Comparison of ENCODE assay signal across 8 cellular contexts in genomic region chr7:18356195-18356645, GRCh38.
DNase-seq lines count a peak whose midpoint lies in the region; ATAC-seq and TF ChIP-seq lines count a peak whose summit lies in the region.

No MANE protein-coding gene starts in this region.

- no peak overlapping the region for H4K91ac ChIP-seq in mesenchymal stem cell (ENCODE audit: low read length)

- H2BK15ac ChIP-seq in mesenchymal stem cell (ENCODE audit: low read depth, poor library complexity, severe bottlenecking) = no peak overlapping the region

- H3K18ac ChIP-seq in mesenchymal stem cell (ENCODE audit: low read depth in 1 of 2, low read length in 2 of 2) = peak overlapping the region in 1 of 2 experiments; percentile 48

- H2BK5ac ChIP-seq in mesenchymal stem cell (ENCODE audit: low read depth, low read length, poor library complexity, severe bottlenecking) = no peak overlapping the region

- no peak overlapping the region for H4K8ac ChIP-seq in mesenchymal stem cell (ENCODE audit: low read length)

- WGBS in mesenchymal stem cell = 0% methylated on average over 2 of the region's 4 CpGs

- H3K4ac ChIP-seq in mesenchymal stem cell (ENCODE audit: low read depth in 1 of 2, low read length in 2 of 2) = no peak overlapping the region

- ATAC-seq in HG03520 (IDR thresholded peaks at IDR 0.05; ENCODE audit: unreplicated experiment) = peak; percentile 43

- TF ChIP-seq CTCF in dorsolateral prefrontal cortex (IDR thresholded peaks at IDR 0.05 in 54 of 56, conservative IDR thresholded peaks at IDR 0.05 in 2 of 56; ENCODE audit: low read depth in 1 of 56, partially characterized antibody in 56 of 56) = peak; percentile 64 to 91 (median 82)

- no peaks in the 10 kb centered on the region for H3K79me1 ChIP-seq in mesenchymal stem cell (replicated peaks; ENCODE audit: low read length, poor library complexity, severe bottlenecking)

- intact Hi-C loops in dorsolateral prefrontal cortex (cut with DNase I) = loop anchor here in 1 of 2 donors (10.0 kb wide), 1 partner anchor 139 kb away; the partner anchor contains the start of gene HDAC9

- H2AFZ ChIP-seq in mesenchymal stem cell (ENCODE audit: low read depth, low read length) = no peak overlapping the region

- no peaks in the 10 kb centered on the region for H3K36me3 ChIP-seq in mesenchymal stem cell (ENCODE audit: control insufficient read depth in 1 of 2, insufficient read depth in 2 of 2, low read depth in 1 of 2, low read length in 2 of 2)

- H2AK5ac ChIP-seq in mesenchymal stem cell (ENCODE audit: low read length, severe bottlenecking) = no peak overlapping the region

- peak overlapping the region in 43 of 59 donors; percentile 1 to 51 (median 28) for H3K4me3 ChIP-seq in dorsolateral prefrontal cortex
- H3K4me3 ChIP-seq in mesenchymal stem cell (ENCODE audit: insufficient read depth in 1 of 2, low read depth in 1 of 2, low read length in 2 of 2) = no peak overlapping the region

- H3K27ac ChIP-seq in dorsolateral prefrontal cortex (no peak overlapping the region), mesenchymal stem cell (ENCODE audit: low read length, poor library complexity, severe bottlenecking) (no peak overlapping the region)

- H3K27me3 ChIP-seq in dorsolateral prefrontal cortex = no peaks in the 10 kb centered on the region
- no peaks in the 10 kb centered on the region for H3K27me3 ChIP-seq in mesenchymal stem cell (ENCODE audit: control insufficient read depth in 1 of 2, insufficient read depth in 1 of 2, low read length in 2 of 2)

- no peak overlapping the region for H3K4me2 ChIP-seq in mesenchymal stem cell (ENCODE audit: low read length, poor library complexity, severe bottlenecking)

- no peak overlapping the region for H3K23ac ChIP-seq in mesenchymal stem cell (ENCODE audit: low read length in 2 of 2)

- H2BK120ac ChIP-seq in mesenchymal stem cell (ENCODE audit: low read depth, low read length) = no peak overlapping the region

- H2BK12ac ChIP-seq in mesenchymal stem cell (ENCODE audit: low read length in 2 of 2) = no peak overlapping the region

- H3K14ac ChIP-seq in mesenchymal stem cell (ENCODE audit: low read length in 2 of 2) = no peak overlapping the region

- no peaks in the 10 kb centered on the region for H3K4me1 ChIP-seq in mesenchymal stem cell (ENCODE audit: control insufficient read depth, insufficient read depth, low read depth, low read length)

- H3K9ac ChIP-seq in mesenchymal stem cell (ENCODE audit: low read length) = peak overlapping the region; percentile 48

- no peaks in the 10 kb centered on the region for H3K9me3 ChIP-seq in mesenchymal stem cell (ENCODE audit: control insufficient read depth, low read length)

- DNase-seq in NCI-H2107 treated with DMSO at 0.1 percent for 48 hours (lab: John Stamatoyannopoulos, UW; ENCODE audit: unreplicated experiment) = peak; percentile 42
- no peak for DNase-seq in NCI-H2107 (lab: John Stamatoyannopoulos, UW)
- peak; percentile 57 for DNase-seq in RPMI7951 (ENCODE audit: low read depth)
- DNase-seq in dorsolateral prefrontal cortex = no peak
- peak; percentile 57 for DNase-seq in mesenchymal stem cell
- DNase-seq in stimulated activated naive CD4-positive, alpha-beta T cell treated with Interleukin-2 at 50 U/mL for 16 hours (lab: John Stamatoyannopoulos, UW) = no peak
- DNase-seq in HK-2 (ENCODE audit: unreplicated experiment) = no peak

Comparison
In these comparisons a context has a peak if more than half of its experiments do, and no peak if none do; other contexts are left out.
1. DNase-seq: peak in NCI-H2107 treated with DMSO at 0.1 percent for 48 hours (single experiment), RPMI7951 (single experiment) and mesenchymal stem cell (single experiment); none in NCI-H2107 (single experiment), dorsolateral prefrontal cortex (0 of 10), stimulated activated naive CD4-positive, alpha-beta T cell treated with Interleukin-2 at 50 U/mL for 16 hours (single experiment) and HK-2 (single experiment).
2. H3K4me3 ChIP-seq: peak in dorsolateral prefrontal cortex (43 of 59); none in mesenchymal stem cell (0 of 2).